In genomic region chr10:7485267-7485601, GRCh38 we compare ENCODE assay signal across 11 cellular contexts.
A peak's percentile ranks its signal among the peaks of the same experiment; 100 is the strongest.
DNase-seq lines count a peak whose midpoint lies in the region; ATAC-seq and TF ChIP-seq lines count a peak whose summit lies in the region.
"Had no signal": no experiment of that assay in that cellular context is flagged by ENCODE, and none has a peak within 500 bp of the region (broad histone marks: within the 10 kb centered on the region; RNA-seq: fewer than 3 reads in every experiment).

No MANE protein-coding gene starts in this region.

- no peaks in the 10 kb centered on the region for H4K20me1 ChIP-seq in Loucy (ENCODE audit: insufficient read depth, low read length, poor library complexity, severe bottlenecking)

- intact Hi-C loops in activated CD4-positive, alpha-beta T cell treated with anti-CD3 and anti-CD28 coated beads for 36 hours (cut with DNase I, micrococcal nuclease) = no loop called here
- intact Hi-C loops in spleen (cut with DNase I; ENCODE audit: low total_unique reads) (no loop called here), lower leg skin (cut with DNase I; ENCODE audit: low total_unique reads) (no loop called here)

- H3K79me2 ChIP-seq in Loucy (ENCODE audit: insufficient read depth, low read length) = no peaks in the 10 kb centered on the region

- peak overlapping the region; percentile 42 for H3K4me3 Mint-ChIP-seq in activated CD4-positive, alpha-beta T cell treated with anti-CD3 and anti-CD28 coated beads for 36 hours
- H3K4me3 Mint-ChIP-seq in brain = peak overlapping the region in 3 of 5 experiments; percentile 52 to 72 (median 63)
- H3K4me3 Mint-ChIP-seq: nephron had no signal

- no peaks in the 10 kb centered on the region for H3K27me3 ChIP-seq in Loucy (ENCODE audit: insufficient read depth, low read length, poor library complexity, severe bottlenecking)
- peaks cover 0 to 15% (median 0%) of the 10 kb centered on the region in 7 donors for H3K27me3 ChIP-seq in spleen (replicated peaks in 1 of 7)

- H3K27ac ChIP-seq in spleen = peak overlapping the region; percentile 58 to 88 (median 80)

- no peaks in the 10 kb centered on the region for H3F3A ChIP-seq in Loucy (ENCODE audit: low read depth)

- H3K4me2 ChIP-seq in Loucy (ENCODE audit: low read depth, low read length, poor library complexity, severe bottlenecking) = peak overlapping the region; percentile 70

- no peak for TF ChIP-seq CTCF in Loucy (conservative IDR thresholded peaks at IDR 0.05; ENCODE audit: low read length)
- TF ChIP-seq CTCF in brain (conservative IDR thresholded peaks at IDR 0.05) = no peak
- TF ChIP-seq CTCF in spleen (IDR thresholded peaks at IDR 0.05 in 8 of 11, conservative IDR thresholded peaks at IDR 0.05 in 3 of 11) = no peak
- no peak for TF ChIP-seq CTCF in lower leg skin (IDR thresholded peaks at IDR 0.05)

- 17 to 33% (median 29%) methylated on average over 9 of the region's 9 CpGs for WGBS in spleen, 5 donors
- WGBS in lower leg skin, 2 donors = 50 to 62% methylated on average over 9 of the region's 9 CpGs

- H3K9me2 ChIP-seq in Loucy (replicated peaks; ENCODE audit: low read depth, low read length) = no peaks in the 10 kb centered on the region

- no peaks in the 10 kb centered on the region for H3K27me3 Mint-ChIP-seq in activated CD4-positive, alpha-beta T cell treated with anti-CD3 and anti-CD28 coated beads for 36 hours
- H3K27me3 Mint-ChIP-seq in brain = no peaks in the 10 kb centered on the region

- H3K4me1 ChIP-seq in Loucy (ENCODE audit: insufficient read depth, low read length, poor library complexity, severe bottlenecking) (peaks cover 26% of the 10 kb centered on the region), spleen (peaks cover 16 to 100% (median 65%) of the 10 kb centered on the region in 6 donors)

- no peaks in the 10 kb centered on the region for H3K9me3 Mint-ChIP-seq in activated CD4-positive, alpha-beta T cell treated with anti-CD3 and anti-CD28 coated beads for 36 hours (ENCODE audit: low read depth)
- peaks cover 0 to 2% (median 0%) of the 10 kb centered on the region in 5 experiments for H3K9me3 Mint-ChIP-seq in brain
- H3K9me3 Mint-ChIP-seq: nephron had no signal

- no peak for ATAC-seq in activated CD4-positive, alpha-beta T cell treated with anti-CD3 and anti-CD28 coated beads for 36 hours
- ATAC-seq in HG02642 (IDR thresholded peaks at IDR 0.05; ENCODE audit: poor library complexity, unreplicated experiment) = no peak

- H3K9ac ChIP-seq in Loucy (ENCODE audit: low read depth, low read length, poor library complexity, severe bottlenecking) = no peak overlapping the region

- H3K27ac Mint-ChIP-seq in activated CD4-positive, alpha-beta T cell treated with anti-CD3 and anti-CD28 coated beads for 36 hours = peak overlapping the region; percentile 79
- H3K27ac Mint-ChIP-seq in brain = peak overlapping the region in 2 of 5 experiments; percentile 71 to 73
- H3K27ac Mint-ChIP-seq: nephron had no signal

- no peak for TF ChIP-seq POLR2A in spleen (IDR thresholded peaks at IDR 0.05)
- TF ChIP-seq POLR2A in lower leg skin (IDR thresholded peaks at IDR 0.05) = no peak

- CTCF ChIA-PET in activated CD4-positive, alpha-beta T cell treated with anti-CD3 and anti-CD28 coated beads for 36 hours (lab: Charles Lee) = interaction anchor here (1.0 kb wide), 1 partner anchor 16 kb away, joined by 3 read pairs; no protein-coding TSS in a partner anchor

- H3K4me1 Mint-ChIP-seq in activated CD4-positive, alpha-beta T cell treated with anti-CD3 and anti-CD28 coated beads for 36 hours = peaks cover 72% of the 10 kb centered on the region
- peaks cover 71% of the 10 kb centered on the region for H3K4me1 Mint-ChIP-seq in brain

- no peaks in the 10 kb centered on the region for H3K36me3 Mint-ChIP-seq in activated CD4-positive, alpha-beta T cell treated with anti-CD3 and anti-CD28 coated beads for 36 hours (ENCODE audit: low read depth)
- H3K36me3 Mint-ChIP-seq in brain = no peaks in the 10 kb centered on the region

- POLR2A ChIA-PET in activated CD4-positive, alpha-beta T cell treated with anti-CD3 and anti-CD28 coated beads for 36 hours (lab: Charles Lee) = no interaction called here

- H3K9me3 ChIP-seq in Loucy (ENCODE audit: insufficient read depth, low read depth, low read length) (no peaks in the 10 kb centered on the region), spleen (no peaks in the 10 kb centered on the region)

- peak overlapping the region; percentile 77 for H2AFZ ChIP-seq in Loucy (ENCODE audit: low read length)

- H3K4me3 ChIP-seq in Loucy (ENCODE audit: low read length, poor library complexity, severe bottlenecking) (no peak overlapping the region), spleen (peak overlapping the region in 6 of 8 donors; percentile 9 to 54 (median 20)), lower leg skin (ENCODE audit: low read depth, poor library complexity, severe bottlenecking) (no peak overlapping the region)

- DNase-seq in activated CD4-positive, alpha-beta T cell treated with anti-CD3 and anti-CD28 coated beads for 36 hours = no peak
- no peak for DNase-seq in activated CD4-positive, alpha-beta T cell treated with anti-CD3 and anti-CD28 coated beads, Interleukin-2, amount 50 U/mL, for 1 hour
- DNase-seq in spleen (no peak), GM19238 (ENCODE audit: insufficient read length, low spot score) (no peak), lower leg skin (ENCODE audit: low spot score in 2 of 2) (no peak)
- DNase-seq: NCI-H1417 treated with DMSO at 0.1 percent for 48 hours; NK-92 treated with Interleukin-12 subunit alpha and Interleukin-12 subunit beta, amount 100 ng/mL, for 24 hours had no signal

- H3K36me3 ChIP-seq in Loucy (ENCODE audit: insufficient read depth, low read length) = no peaks in the 10 kb centered on the region
- H3K36me3 ChIP-seq in spleen = no peaks in the 10 kb centered on the region

Comparison
In these comparisons a context has a peak if more than half of its experiments do, and no peak if none do; other contexts are left out.
1. H3K4me3 ChIP-seq: peak in spleen (6 of 8); none in Loucy (single experiment) and lower leg skin (single experiment).